8 cellular contexts compared by ENCODE assay signal in the genomic region with DNA sequence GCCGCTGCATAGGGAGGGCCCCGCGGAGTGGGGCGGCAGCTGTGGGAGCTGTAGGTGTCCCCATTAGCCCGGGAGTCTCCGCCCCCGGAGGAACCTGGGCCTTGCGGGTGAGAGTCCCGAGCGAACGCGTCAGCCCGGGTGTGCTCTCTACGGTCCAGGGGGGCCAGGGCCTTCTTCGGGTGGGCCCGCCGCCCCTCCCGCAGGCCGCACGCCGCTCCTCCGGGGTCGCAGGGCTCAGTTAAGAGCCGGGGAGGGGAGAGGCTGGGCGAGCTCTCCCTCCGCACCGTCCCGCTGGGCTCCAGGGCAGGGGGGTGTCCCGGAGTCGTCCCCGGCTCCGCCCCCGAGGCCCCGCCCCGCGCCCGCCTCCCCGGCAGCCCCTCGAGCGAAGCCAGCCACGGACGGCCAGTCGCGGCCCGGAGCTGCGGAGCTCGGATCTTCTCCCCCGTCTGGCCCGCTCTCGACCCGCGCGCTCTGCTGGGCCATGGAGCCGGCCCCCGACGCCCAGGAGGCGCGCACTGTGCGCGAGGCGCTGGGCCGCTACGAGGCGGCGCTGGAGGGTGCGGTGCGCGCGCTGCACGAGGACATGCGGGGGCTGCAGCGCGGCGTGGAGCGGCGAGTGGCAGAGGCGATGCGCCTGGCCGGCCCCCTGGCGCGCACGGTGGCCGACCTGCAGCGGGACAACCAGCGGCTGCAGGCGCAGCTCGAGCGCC. TPM values are rescaled to one million over a fixed set of nuclear protein-coding genes. Genes with fewer than 3 reads are reported as not detected.
A peak's percentile ranks its signal among the peaks of the same experiment; 100 is the strongest.
DNase-seq lines count a peak whose midpoint lies in the region; ATAC-seq and TF ChIP-seq lines count a peak whose summit lies in the region.

A gene (plus strand): TSS at position 405 of the 710 bp plus-strand sequence. CDS start 77 bp downstream, at position 482.

- no peak for TF ChIP-seq CTCF in H9 (conservative IDR thresholded peaks at IDR 0.05)
- TF ChIP-seq CTCF in activated B cell treated with CpG ODN at 0.5 μM for 24 hours (IDR thresholded peaks at IDR 0.05): no peak

- H3K9me3 ChIP-seq in H9 (ENCODE audit: control insufficient read depth, low read depth, low read length) (no peaks in the 10 kb centered on the region), iPS DF 6.9 (ENCODE audit: control insufficient read depth, insufficient read depth, low read length) (no peaks in the 10 kb centered on the region), skeletal muscle satellite cell (replicated peaks; ENCODE audit: low read length) (no peaks in the 10 kb centered on the region)

- H3K79me2 ChIP-seq in H9 (ENCODE audit: insufficient read depth, low read length): no peaks in the 10 kb centered on the region

- H3K36me3 ChIP-seq in iPS DF 6.9 (ENCODE audit: control insufficient read depth, insufficient read depth, low read length) (no peaks in the 10 kb centered on the region), skeletal muscle satellite cell (ENCODE audit: insufficient read depth, low read length) (no peaks in the 10 kb centered on the region)

- no peak within 1 kb of the TSS for H2BK120ac ChIP-seq in H9 (ENCODE audit: low read depth, low read length, poor library complexity, severe bottlenecking)

- no peak within 1 kb of the TSS for H2BK15ac ChIP-seq in H9 (ENCODE audit: low read depth, low read length)

- no peak within 1 kb of the TSS for H2AK5ac ChIP-seq in H9 (ENCODE audit: insufficient read length, low read length)

- peaks cover 2% of the 10 kb centered on the region for H4K20me1 ChIP-seq in H9 (ENCODE audit: control insufficient read depth, insufficient read depth, insufficient read length)

- intact Hi-C loops in activated B cell treated with CpG ODN at 0.5 μM for 24 hours (cut with micrococcal nuclease): no loop called here

- H3K27ac Mint-ChIP-seq in H9: no peak within 1 kb of the TSS
- no peak within 1 kb of the TSS for H3K27ac Mint-ChIP-seq in activated B cell treated with CpG ODN at 0.5 μM for 24 hours

- H3K9ac ChIP-seq in H9 (ENCODE audit: extremely low read depth, insufficient read length, low read length) (no peak within 1 kb of the TSS), skeletal muscle satellite cell (ENCODE audit: low read depth, low read length) (no peak within 1 kb of the TSS)

- H3K9me3 Mint-ChIP-seq in H9 (no peaks in the 10 kb centered on the region), activated B cell treated with CpG ODN at 0.5 μM for 24 hours (no peaks in the 10 kb centered on the region)

- H3K4me2 ChIP-seq in H9 (ENCODE audit: insufficient read depth, insufficient read length, low read length): peak within 1 kb of the TSS; percentile 77
- H3K4me2 ChIP-seq in skeletal muscle satellite cell (ENCODE audit: low read length): peak within 1 kb of the TSS; percentile 20

- no peak within 1 kb of the TSS for H3K4ac ChIP-seq in H9 (ENCODE audit: low read depth, low read length)

- no peak within 1 kb of the TSS for H4K8ac ChIP-seq in H9 (replicated peaks; ENCODE audit: insufficient read length, low read depth, low read length)

- H2BK20ac ChIP-seq in H9 (ENCODE audit: low read depth, low read length, poor library complexity, severe bottlenecking): no peak within 1 kb of the TSS

- H3T11ph ChIP-seq in H9 (ENCODE audit: low read length): no peak within 1 kb of the TSS

- ATAC-seq in activated B cell treated with CpG ODN at 0.5 μM for 24 hours (ENCODE audit: low read depth): peak; percentile 72
- no peak for ATAC-seq in GM21529 (IDR thresholded peaks at IDR 0.05; ENCODE audit: unreplicated experiment)
- no peak for ATAC-seq in GM18511 (IDR thresholded peaks at IDR 0.05; ENCODE audit: unreplicated experiment)

- no peaks in the 10 kb centered on the region for H3K79me1 ChIP-seq in H9 (ENCODE audit: insufficient read depth, low read depth, low read length, poor library complexity, severe bottlenecking)

- H3K36me3 Mint-ChIP-seq in H9 (ENCODE audit: insufficient read depth in 1 of 3, low read depth in 3 of 3): no peaks in the 10 kb centered on the region; a peak in 1 of 7 replicates
- H3K36me3 Mint-ChIP-seq in activated B cell treated with CpG ODN at 0.5 μM for 24 hours (ENCODE audit: low read depth): no peaks in the 10 kb centered on the region

- H3K27me3 ChIP-seq in H9 (ENCODE audit: insufficient read depth, low read length) (peaks cover 23% of the 10 kb centered on the region; the same call in 1 of the 2 replicates), iPS DF 6.9 (ENCODE audit: control insufficient read depth, insufficient read depth, low read length) (peaks cover 14% of the 10 kb centered on the region; the same call in 1 of the 2 replicates), skeletal muscle satellite cell (ENCODE audit: control insufficient read depth, insufficient read depth, low read length) (peaks cover 86% of the 10 kb centered on the region)

- POLR2A ChIA-PET in activated B cell treated with CpG ODN at 0.5 μM for 24 hours (lab: Charles Lee): interaction anchor here (0.5 to 1.0 kb wide), 2 partner anchors 223 to 266 kb away, joined by 3 to 8 read pairs; a partner anchor contains a TSS

- no peak within 1 kb of the TSS for H2AFZ ChIP-seq in H9 (ENCODE audit: low read length)

- DNase-seq in H9 (peak; percentile 68), activated B cell treated with CpG ODN at 0.5 μM for 24 hours (peak; percentile 31), iPS DF 6.9 (ENCODE audit: low read depth, low spot score) (no peak), NCI-H2196 (lab: John Stamatoyannopoulos, UW; ENCODE audit: unreplicated experiment) (no peak), Kasumi-1 (lab: John Stamatoyannopoulos, UW) (no peak)

- H3K23ac ChIP-seq in H9 (ENCODE audit: insufficient read length, low read depth, low read length): no peak within 1 kb of the TSS

- H3K18ac ChIP-seq in H9 (ENCODE audit: insufficient read length, low read depth, low read length): no peak within 1 kb of the TSS

- no peak within 1 kb of the TSS for H3K27ac ChIP-seq in H9 (ENCODE audit: insufficient read length, low read depth, low read length)
- H3K27ac ChIP-seq in iPS DF 6.9 (ENCODE audit: low read length): no peak within 1 kb of the TSS

- H3K23me2 ChIP-seq in H9 (ENCODE audit: insufficient read length, low read depth, low read length, poor library complexity, severe bottlenecking): peaks cover 10% of the 10 kb centered on the region

- H3K4me1 ChIP-seq in H9 (ENCODE audit: insufficient read depth, low read length) (no peaks in the 10 kb centered on the region; the same call in 1 of the 2 replicates), iPS DF 6.9 (ENCODE audit: control insufficient read depth, insufficient read depth, low read length) (peaks cover 7% of the 10 kb centered on the region; the same call in 1 of the 2 replicates), skeletal muscle satellite cell (ENCODE audit: control insufficient read depth, insufficient read depth, low read length) (no peaks in the 10 kb centered on the region)

- no peak within 1 kb of the TSS for H4K91ac ChIP-seq in H9 (ENCODE audit: insufficient read length, low read depth, low read length)

- no peak within 1 kb of the TSS for H2BK5ac ChIP-seq in H9 (ENCODE audit: insufficient read length, low read length)

- CTCF ChIA-PET in activated B cell treated with CpG ODN at 0.5 μM for 24 hours (lab: Charles Lee): interaction anchor here (1.2 kb wide), 1 partner anchor 17 kb away, joined by 4 read pairs; no protein-coding TSS in a partner anchor

- WGBS in H9 (ENCODE audit: extremely low coverage, insufficient read length, low lambda C conversion rate): no CpG with 5 or more reads among the region's 88 CpGs
- WGBS in iPS DF 6.9 (ENCODE audit: insufficient coverage, insufficient read length): no CpG with 5 or more reads among the region's 88 CpGs

- H3K4me3 ChIP-seq in iPS DF 6.9 (ENCODE audit: low read length) (peak within 1 kb of the TSS; percentile 50; the same call in 1 of the 2 replicates), skeletal muscle satellite cell (ENCODE audit: low read length) (no peak within 1 kb of the TSS)

- H3K56ac ChIP-seq in H9 (ENCODE audit: insufficient read length, low read depth, low read length): no peak within 1 kb of the TSS

- no peak within 1 kb of the TSS for H4K5ac ChIP-seq in H9 (ENCODE audit: insufficient read length, low read depth, low read length)

- H2BK12ac ChIP-seq in H9 (ENCODE audit: insufficient read length, low read depth, low read length): no peak within 1 kb of the TSS

- peaks cover 21 to 41% of the 10 kb centered on the region in 2 experiments for H3K4me1 Mint-ChIP-seq in H9
- H3K4me1 Mint-ChIP-seq in activated B cell treated with CpG ODN at 0.5 μM for 24 hours: peaks cover 9% of the 10 kb centered on the region

- H3K27me3 Mint-ChIP-seq in H9 (ENCODE audit: low read depth) (peaks cover 71% of the 10 kb centered on the region), activated B cell treated with CpG ODN at 0.5 μM for 24 hours (peaks cover 44% of the 10 kb centered on the region)

- H3K4me3 Mint-ChIP-seq in H9 (peak within 1 kb of the TSS; percentile 71 to 90), activated B cell treated with CpG ODN at 0.5 μM for 24 hours (peak within 1 kb of the TSS; percentile 75)

- H3K14ac ChIP-seq in H9 (ENCODE audit: insufficient read depth, low read length): no peak within 1 kb of the TSS; the same call in 1 of the 2 replicates

RNA-seq across cellular contexts. Expression of the gene that starts here (rescaled TPM):
- total RNA-seq in H9 (2021) (0.77 and 1.6 TPM in 2 replicates), activated B cell treated with CpG ODN at 0.5 μM for 24 hours (not detected in 2 replicates)
- total RNA-seq in skeletal muscle satellite cell (2012; rRNA removed): not detected in 2 replicates

Comparison
In these comparisons a context has a peak if more than half of its experiments do, and no peak if none do; other contexts are left out.
1. Peak in DNase-seq and ATAC-seq in activated B cell treated with CpG ODN at 0.5 μM for 24 hours; RNA of the gene not detected or under 1 TPM.